10 cellular contexts compared by ENCODE assay signal in the genomic region with DNA sequence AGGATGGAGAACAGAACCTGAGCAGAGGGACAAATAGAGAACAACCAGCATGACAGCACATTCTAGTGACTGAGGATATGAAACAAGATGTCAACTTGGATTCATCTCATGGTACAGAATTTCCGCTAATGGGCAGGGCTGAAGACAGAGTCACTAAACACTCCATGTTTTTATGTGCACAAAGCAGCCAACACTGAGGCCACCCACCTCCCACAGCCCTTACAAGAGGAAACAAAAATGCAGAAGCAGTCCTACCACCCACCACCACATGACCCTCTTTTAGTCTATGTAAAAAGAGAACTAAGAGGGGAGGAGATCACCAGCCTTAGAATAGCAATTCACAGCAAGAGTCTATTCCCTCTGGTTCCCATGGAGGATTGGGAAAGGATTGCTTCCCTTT.
DNase-seq lines count a peak whose midpoint lies in the region; ATAC-seq and TF ChIP-seq lines count a peak whose summit lies in the region.
"Had no signal": no experiment of that assay in that cellular context is flagged by ENCODE, and none has a peak within 500 bp of the region (broad histone marks: within the 10 kb centered on the region; RNA-seq: fewer than 3 reads in every experiment).

No MANE protein-coding gene starts in this region.

- POLR2A ChIA-PET in GM10248 (lab: Yijun Ruan, JAX), result no interaction called here

- CTCF ChIA-PET in GM10248 (lab: Yijun Ruan, JAX), result no interaction called here

- H3K27me3 ChIP-seq in esophagus muscularis mucosa (no peaks in the 10 kb centered on the region), vagina (no peaks in the 10 kb centered on the region)
- H3K27me3 ChIP-seq: brain microvascular endothelial cell had no signal

- TF ChIP-seq EP300 in esophagus muscularis mucosa (IDR thresholded peaks at IDR 0.05), result no peak

- TF ChIP-seq CTCF in GM10248 (IDR thresholded peaks at IDR 0.05; ENCODE audit: control extremely low read depth, extremely low read depth, low read depth, missing control alignments) (no peak), esophagus muscularis mucosa (IDR thresholded peaks at IDR 0.05) (no peak), vagina (IDR thresholded peaks at IDR 0.05) (no peak)

- H3K9me3 ChIP-seq in esophagus muscularis mucosa (no peaks in the 10 kb centered on the region), vagina (no peaks in the 10 kb centered on the region)

- H3K4me3 ChIP-seq in esophagus muscularis mucosa (no peak overlapping the region), vagina (no peak overlapping the region)

- WGBS in esophagus muscularis mucosa, result 90% methylated on average over 1 of the region's 1 CpG

- no peak for TF ChIP-seq POLR2A in esophagus muscularis mucosa (IDR thresholded peaks at IDR 0.05; ENCODE audit: low read depth)
- no peak for TF ChIP-seq POLR2A in vagina (IDR thresholded peaks at IDR 0.05)

- intact Hi-C loops in esophagus muscularis mucosa (cut with DNase I), result no loop called here
- intact Hi-C loops in vagina (cut with DNase I), result no loop called here

- H3K27ac ChIP-seq in esophagus muscularis mucosa (replicated peaks in 1 of 4) (no peak overlapping the region), vagina (no peak overlapping the region)
- H3K27ac ChIP-seq: brain microvascular endothelial cell had no signal

- H3K4me1 ChIP-seq in esophagus muscularis mucosa, result peaks cover 8 to 24% (median 20%) of the 10 kb centered on the region in 4 donors
- H3K4me1 ChIP-seq in vagina, result no peaks in the 10 kb centered on the region

- peak; percentile 64 for ATAC-seq in GM21423 (IDR thresholded peaks at IDR 0.05; ENCODE audit: unreplicated experiment)
- peak; percentile 75 for ATAC-seq in HG03354 (IDR thresholded peaks at IDR 0.05; ENCODE audit: poor library complexity, severe bottlenecking, unreplicated experiment)

- peak; percentile 50 for DNase-seq in GM10248 (ENCODE audit: extremely low spot score)
- peak; percentile 82 for DNase-seq in esophagus muscularis mucosa (ENCODE audit: extremely low spot score)
- DNase-seq in T1000 (lab: John Stamatoyannopoulos, UW), result no peak
- no peak for DNase-seq in EL
- no peak for DNase-seq in islet precursor cell
- no peak for DNase-seq in vagina (ENCODE audit: extremely low spot score in 2 of 2)
- DNase-seq: activated CD4-positive, alpha-beta T cell treated with anti-CD3 and anti-CD28 coated beads, Interleukin-2, amount 10 ng/mL, durations not matched to agents 7 days and 5 days; brain microvascular endothelial cell had no signal

- no peaks in the 10 kb centered on the region for H3K36me3 ChIP-seq in esophagus muscularis mucosa
- no peaks in the 10 kb centered on the region for H3K36me3 ChIP-seq in vagina
- H3K36me3 ChIP-seq: brain microvascular endothelial cell had no signal

Comparison
In these comparisons a context has a peak if more than half of its experiments do, and no peak if none do; other contexts are left out.
1. DNase-seq: peak in GM10248 (single experiment) and esophagus muscularis mucosa (single experiment); none in T1000 (single experiment), EL (single experiment), islet precursor cell (single experiment) and vagina (0 of 2).